ENCODE assay signal across 9 cellular contexts in the genomic region with DNA sequence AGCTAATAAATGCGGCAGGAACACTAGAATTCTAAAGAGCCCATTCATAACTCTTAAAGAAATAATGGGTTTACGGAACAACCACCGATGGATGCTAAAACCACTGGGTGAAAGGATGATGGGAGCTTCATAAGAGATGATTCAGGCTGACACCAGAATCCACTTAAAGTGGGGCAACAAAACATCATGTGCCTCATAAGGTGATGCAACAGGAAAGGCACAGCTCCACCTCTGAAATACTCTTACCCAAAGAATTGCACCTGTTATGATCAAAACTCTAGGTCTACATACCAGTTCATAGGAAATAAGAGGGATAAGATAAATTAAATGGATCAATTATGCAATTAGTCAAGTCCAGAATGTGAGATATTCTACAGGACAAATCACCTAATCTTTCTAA.
"Had no signal": no experiment of that assay in that cellular context is flagged by ENCODE, and none has a peak within 500 bp of the region (broad histone marks: within the 10 kb centered on the region; RNA-seq: fewer than 3 reads in every experiment).

No MANE protein-coding gene starts in this region.

- H3K27ac ChIP-seq: GM23248, HL-60 had no signal

- H3K4me3 Mint-ChIP-seq: HFFc6 had no signal

- ATAC-seq: HCT116 had no signal

- H2AFZ ChIP-seq: GM23248 had no signal

- H3K4me1 ChIP-seq: HAP-1 had no signal

- H3K4me3 ChIP-seq: GM23248, HAP-1 had no signal

- DNase-seq: GM23248, GOT3, H7, HFFc6, IMR-90, KBM-7 had no signal

- H3K9ac ChIP-seq: GM23248 had no signal

- H3K27ac Mint-ChIP-seq: HFFc6 had no signal

- H3K9me3 ChIP-seq: HAP-1 had no signal

- H3K36me3 ChIP-seq: HAP-1 had no signal
